In genomic region chr14:60087664-60088063, GRCh38 we compare ENCODE assay signal across 23 cellular contexts. TPM values are rescaled to one million over a fixed set of nuclear protein-coding genes. Genes with fewer than 3 reads are reported as not detected.
A peak's percentile ranks its signal among the peaks of the same experiment; 100 is the strongest.
DNase-seq lines count a peak whose midpoint lies in the region; ATAC-seq, FAIRE-seq and TF ChIP-seq lines count a peak whose summit lies in the region.
"Had no signal": no experiment of that assay in that cellular context is flagged by ENCODE, and none has a peak within 500 bp of the region (broad histone marks: within the 10 kb centered on the region; RNA-seq: fewer than 3 reads in every experiment).

No MANE protein-coding gene starts in this region.

- no peak overlapping the region for H2BK120ac ChIP-seq in IMR-90 (ENCODE audit: low read depth, low read length)

- H4K5ac ChIP-seq in IMR-90 (ENCODE audit: low read depth, low read length), result no peak overlapping the region

- no peak overlapping the region for H2AK5ac ChIP-seq in IMR-90 (ENCODE audit: low read depth, low read length)

- peaks cover 0 to 7% of the 10 kb centered on the region in 2 experiments; a peak in 3 of 4 replicates for H3K79me1 ChIP-seq in IMR-90 (ENCODE audit: low read depth in 1 of 2, low read length in 2 of 2)

- H3K18ac ChIP-seq in IMR-90 (ENCODE audit: low read depth, low read length), result no peak overlapping the region

- H2BK5ac ChIP-seq in IMR-90 (ENCODE audit: low read depth, low read length, poor library complexity, severe bottlenecking), result no peak overlapping the region

- no peak for TF ChIP-seq RAD21 in IMR-90 (IDR thresholded peaks at IDR 0.05; ENCODE audit: low read length)

- no peak overlapping the region for H3K23ac ChIP-seq in IMR-90 (ENCODE audit: low read depth, low read length)

- H3K9ac ChIP-seq in IMR-90 (ENCODE audit: low read depth, low read length), result no peak overlapping the region

- peak overlapping the region; percentile 83 for H3K27ac Mint-ChIP-seq in glutamatergic neuron (ENCODE audit: unreplicated experiment)
- H3K27ac Mint-ChIP-seq in T-helper 17 cell, result no peak overlapping the region
- H3K27ac Mint-ChIP-seq: CD8-positive, alpha-beta memory T cell; H9; T-helper 1 cell treated with Interleukin-12 subunit alpha and Interleukin-12 subunit beta and Interleukin-4 antibody, amounts not matched to agents 30 μg/mL and 1 μg/mL, for 36 hours had no signal

- H4K91ac ChIP-seq in IMR-90 (ENCODE audit: insufficient read depth, low read depth, low read length), result no peak overlapping the region

- no peak overlapping the region for H3K56ac ChIP-seq in IMR-90 (ENCODE audit: extremely low read depth, insufficient read depth, low read length)

- no peak overlapping the region for H2BK20ac ChIP-seq in IMR-90 (ENCODE audit: low read depth, low read length)

- CTCF ChIA-PET in IMR-90 (lab: Yijun Ruan, JAX), result no interaction called here

- H4K20me1 ChIP-seq in IMR-90 (ENCODE audit: insufficient read depth, low read length), result no peaks in the 10 kb centered on the region

- ATAC-seq in IMR-90 (ENCODE audit: low read depth), result no peak
- no peak for ATAC-seq in T-helper 17 cell

- peaks cover 26% of the 10 kb centered on the region for H3K4me1 Mint-ChIP-seq in glutamatergic neuron (ENCODE audit: low read depth, unreplicated experiment)
- peaks cover 10% of the 10 kb centered on the region for H3K4me1 Mint-ChIP-seq in T-helper 17 cell

- no peak overlapping the region for H2AK9ac ChIP-seq in IMR-90 (replicated peaks; ENCODE audit: low read depth, low read length, poor library complexity)

- no peak overlapping the region for H3K4ac ChIP-seq in IMR-90 (ENCODE audit: low read depth, low read length)

- 0 out of 2 replicates have a peak, but pooled peaks cover 3% of the 10 kb centered on the region for H3K9me1 ChIP-seq in IMR-90 (ENCODE audit: insufficient read depth, low read length)

- no peak overlapping the region for H3K27ac ChIP-seq in IMR-90 (ENCODE audit: insufficient read depth, low read length)

- DNase-seq in DMS79 treated with DMSO at 0.1 percent for 48 hours (lab: John Stamatoyannopoulos, UW) (peak; percentile 50), IMR-90 (no peak), NCI-H69 (lab: John Stamatoyannopoulos, UW) (peak; percentile 92), glutamatergic neuron (peak; percentile 21), iPS-NIHi7 (ENCODE audit: extremely low spot score) (no peak), frontal cortex (ENCODE audit: low spot score in 2 of 2) (no peak), SKM-1 treated with dmso at 0.1 percent for 144 hours (lab: John Stamatoyannopoulos, UW; ENCODE audit: unreplicated experiment) (no peak), T-helper 17 cell (no peak)
- DNase-seq: C1 segment of cervical spinal cord; CD8-positive, alpha-beta memory T cell; DND-41; H9; Karpas-422; MM.1S; NCI-H1092; NCI-H1436 treated with DMSO at 0.1 percent for 48 hours; NCI-H2081; NCI-H2227 treated with DMSO at 0.1 percent for 48 hours; NCI-H526; SHP77 had no signal

- in situ Hi-C loops in IMR-90 (cut with MboI; ENCODE audit: low sequenced_read_pairs), result loop anchor here (25.0 kb wide), 1 partner anchor 600 kb away; the partner anchor contains the start of genes JKAMP and L3HYPDH

- intact Hi-C loops in IMR-90 (cut with micrococcal nuclease), result no loop called here

- no TSS peak for BruUV-seq in IMR-90 (replicated peaks; lab: Mats Ljungman, UMichigan)

- H2AFZ ChIP-seq in IMR-90 (replicated peaks; ENCODE audit: low read length, poor library complexity), result peak overlapping the region; percentile 14

- peaks cover 6% of the 10 kb centered on the region for H3K27me3 Mint-ChIP-seq in glutamatergic neuron (ENCODE audit: unreplicated experiment)
- no peaks in the 10 kb centered on the region for H3K27me3 Mint-ChIP-seq in T-helper 17 cell

- FAIRE-seq in frontal cortex (lab: Jason Lieb, UNC), result no peak
- FAIRE-seq: G401.6, GM19239 had no signal

- H3K36me3 ChIP-seq in IMR-90 (ENCODE audit: control insufficient read depth, insufficient read depth, low read length), result no peaks in the 10 kb centered on the region

- no peak overlapping the region for H4K8ac ChIP-seq in IMR-90 (ENCODE audit: low read depth in 2 of 2, low read length in 2 of 2)

- no peak overlapping the region for H3K4me2 ChIP-seq in IMR-90 (ENCODE audit: low read depth, low read length)

- H3K4me3 Mint-ChIP-seq in glutamatergic neuron (ENCODE audit: unreplicated experiment), result no peak overlapping the region
- H3K4me3 Mint-ChIP-seq in T-helper 17 cell, result no peak overlapping the region
- H3K4me3 Mint-ChIP-seq: CD8-positive, alpha-beta memory T cell; H9; T-helper 1 cell treated with Interleukin-12 subunit alpha and Interleukin-12 subunit beta and Interleukin-4 antibody, amounts not matched to agents 30 μg/mL and 1 μg/mL, for 36 hours had no signal

- H3K36me3 Mint-ChIP-seq in glutamatergic neuron (ENCODE audit: unreplicated experiment) (peaks cover 3% of the 10 kb centered on the region), T-helper 17 cell (ENCODE audit: low read depth) (no peaks in the 10 kb centered on the region)

- no peaks in the 10 kb centered on the region for H3K27me3 ChIP-seq in IMR-90 (ENCODE audit: control insufficient read depth, insufficient read depth, low read length)

- dilution Hi-C loops in IMR-90 (cut with HindIII; ENCODE audit: low sequenced_read_pairs, unreplicated experiment), result no loop called here

- H3K9me3 ChIP-seq in IMR-90 (ENCODE audit: control insufficient read depth, insufficient read depth, low read length), result no peaks in the 10 kb centered on the region
- no peaks in the 10 kb centered on the region for H3K9me3 ChIP-seq in T-helper 17 cell (ENCODE audit: control insufficient read depth, low read length, poor library complexity, severe bottlenecking)

- no peak overlapping the region for H3K4me3 ChIP-seq in IMR-90 (ENCODE audit: insufficient read depth, low read depth, low read length)

- peaks cover 9% of the 10 kb centered on the region for H3K9me3 Mint-ChIP-seq in glutamatergic neuron (ENCODE audit: unreplicated experiment)
- H3K9me3 Mint-ChIP-seq: CD8-positive, alpha-beta memory T cell; H9; T-helper 1 cell treated with Interleukin-12 subunit alpha and Interleukin-12 subunit beta and Interleukin-4 antibody, amounts not matched to agents 30 μg/mL and 1 μg/mL, for 36 hours had no signal

- no peak overlapping the region for H2BK15ac ChIP-seq in IMR-90 (ENCODE audit: low read depth, low read length)

- TF ChIP-seq POLR2A in IMR-90 (IDR thresholded peaks at IDR 0.05; ENCODE audit: low read depth, low read length), result no peak

- no peak for TF ChIP-seq CTCF in IMR-90 (conservative IDR thresholded peaks at IDR 0.05; ENCODE audit: low read depth, low read length)
- TF ChIP-seq CTCF in glutamatergic neuron (IDR thresholded peaks at IDR 0.05; ENCODE audit: partially characterized antibody, unreplicated experiment), result no peak

- POLR2A ChIA-PET in IMR-90 (lab: Charles Lee; ENCODE audit: unreplicated experiment), result no interaction called here

- WGBS in IMR-90 (ENCODE audit: extremely low coverage in 2 of 2, insufficient read length in 1 of 2), 2 experiments, result 80% methylated on average over 1 of the region's 3 CpGs; no CpG with 5 or more reads in 1 of the 2 experiments

- H3K4me1 ChIP-seq in IMR-90 (ENCODE audit: control insufficient read depth, insufficient read depth, low read length), result 0 out of 2 replicates have a peak, but pooled peaks cover 2% of the 10 kb centered on the region

- H3K14ac ChIP-seq in IMR-90 (replicated peaks; ENCODE audit: low read depth, low read length), result no peak overlapping the region

TF ChIP-seq in IMR-90, 13 proteins besides CTCF, POLR2A, EP300 and RAD21:
- TF ChIP-seq RCOR1 (IDR thresholded peaks at IDR 0.05; ENCODE audit: insufficient replicate concordance, low read length) (no peak), MAFK (IDR thresholded peaks at IDR 0.05; ENCODE audit: low read depth, low read length) (no peak), SMC3 (IDR thresholded peaks at IDR 0.05; ENCODE audit: low read depth, low read length) (no peak), MAZ (IDR thresholded peaks at IDR 0.05; ENCODE audit: borderline replicate concordance, low read depth, low read length) (no peak), NFE2L2 (IDR thresholded peaks at IDR 0.05; ENCODE audit: low read depth, low read length) (no peak), FOS (IDR thresholded peaks at IDR 0.05; ENCODE audit: low read depth, low read length) (no peak)

RNA-seq across cellular contexts. Expression of gene PCNX4, which starts 4.1 kb away (rescaled TPM):
- total RNA-seq in IMR-90 (2012; rRNA removed) (128 and 151 TPM in 2 replicates), glutamatergic neuron (ENCODE audit: unreplicated experiment) (80.6 TPM), frontal cortex (98.6 TPM), T-helper 17 cell (10 to 100 TPM; 27.7 to 35.3 TPM)
- 44.7 and 55.4 TPM in 2 replicates for polyA plus RNA-seq in IMR-90 (2012; rRNA removed)
- 34.3 and 60.9 TPM in 2 replicates for polyA plus RNA-seq in IMR-90 (2012; cell fraction: cytosol; rRNA removed)
- 64.5 and 76.9 TPM in 2 replicates for polyA plus RNA-seq in IMR-90 (2012; cell fraction: nucleus; rRNA removed; ENCODE audit: low replicate concordance)

Comparison
In these comparisons a context has a peak if more than half of its experiments do, and no peak if none do; other contexts are left out.
1. DNase-seq: peak in DMS79 treated with DMSO at 0.1 percent for 48 hours (single experiment), NCI-H69 (single experiment) and glutamatergic neuron (single experiment); none in IMR-90 (single experiment), iPS-NIHi7 (single experiment), frontal cortex (0 of 2), SKM-1 treated with dmso at 0.1 percent for 144 hours (single experiment) and T-helper 17 cell (0 of 3).